ENCODE assay signal across 12 cellular contexts in genomic region chr2:218369374-218369773, GRCh38. TPM values are rescaled to one million over a fixed set of nuclear protein-coding genes. Genes with fewer than 3 reads are reported as not detected.
A peak's percentile ranks its signal among the peaks of the same experiment; 100 is the strongest.
DNase-seq lines count a peak whose midpoint lies in the region; ATAC-seq and TF ChIP-seq lines count a peak whose summit lies in the region.
"Had no signal": no experiment of that assay in that cellular context is flagged by ENCODE, and none has a peak within 500 bp of the region (broad histone marks: within the 10 kb centered on the region; RNA-seq: fewer than 3 reads in every experiment).

No MANE protein-coding gene starts in this region.

- no peak for DNase-seq in heart right ventricle
- no peak for DNase-seq in Right ventricle myocardium inferior (ENCODE audit: missing footprints)
- DNase-seq in mesothelial cell of epicardium (ENCODE audit: low spot score in 2 of 2, unreplicated experiment in 2 of 2), result no peak
- no peak for DNase-seq in uterus
- no peak for DNase-seq in C1 segment of cervical spinal cord (lab: John Stamatoyannopoulos, UW)
- DNase-seq in G401 (ENCODE audit: low spot score), result no peak
- DNase-seq in chondrocyte (ENCODE audit: low spot score), result no peak
- DNase-seq: activated CD4-positive, alpha-beta T cell treated with anti-CD3 and anti-CD28 coated beads for 1 hour; small intestine had no signal

- H3K27ac ChIP-seq in heart right ventricle (peak overlapping the region in 7 of 10 donors; percentile 49 to 99 (median 93)), OCI-LY3 (ENCODE audit: low read length) (no peak overlapping the region), uterus (peak overlapping the region; percentile 88 to 95)
- H3K27ac ChIP-seq: C4-2B had no signal

- TF ChIP-seq CTCF in heart right ventricle (IDR thresholded peaks at IDR 0.05) (no peak), OCI-LY3 (IDR thresholded peaks at IDR 0.05; ENCODE audit: low read depth, low read length) (no peak), mesothelial cell of epicardium (IDR thresholded peaks at IDR 0.05; ENCODE audit: unreplicated experiment) (no peak), uterus (IDR thresholded peaks at IDR 0.05) (no peak), chondrocyte (IDR thresholded peaks at IDR 0.05) (no peak)

- ATAC-seq in heart right ventricle, result no peak
- no peak for ATAC-seq in Right ventricle myocardium inferior

- H3K4me1 ChIP-seq in heart right ventricle (peaks cover 0 to 59% (median 13%) of the 10 kb centered on the region in 9 donors), OCI-LY3 (ENCODE audit: low read length) (peaks cover 34% of the 10 kb centered on the region), uterus (no peaks in the 10 kb centered on the region)

- H3K4me1 Mint-ChIP-seq in mesothelial cell of epicardium, result peaks cover 11% of the 10 kb centered on the region
- H3K4me1 Mint-ChIP-seq in chondrocyte (ENCODE audit: low read depth), result peaks cover 10% of the 10 kb centered on the region

- intact Hi-C loops in heart right ventricle (cut with DNase I) (no loop called here), Right ventricle myocardium inferior (cut with DNase I) (loop anchor here (5.0 kb wide), 2 partner anchors 47 to 77 kb away; partner anchors contain the start of gene TMBIM1), uterus (cut with DNase I; ENCODE audit: low total_unique reads) (no loop called here)

- no peak for TF ChIP-seq POLR2A in uterus (IDR thresholded peaks at IDR 0.05)

- H3K9me3 ChIP-seq in heart right ventricle (peaks cover 0 to 11% (median 7%) of the 10 kb centered on the region in 11 donors), OCI-LY3 (ENCODE audit: insufficient read depth, low read length) (peaks cover 5% of the 10 kb centered on the region; the same call in 1 of the 2 replicates), uterus (peaks cover 0 to 4% of the 10 kb centered on the region in 2 donors)

- in situ Hi-C loops in G401 (cut with HindIII; ENCODE audit: low sequenced_read_pairs), result no loop called here

- H4K20me1 ChIP-seq in OCI-LY3 (ENCODE audit: insufficient read depth, low read length), result no peaks in the 10 kb centered on the region

- H3K79me2 ChIP-seq in OCI-LY3 (ENCODE audit: low read length), result no peaks in the 10 kb centered on the region

- H3K36me3 Mint-ChIP-seq in mesothelial cell of epicardium, result no peaks in the 10 kb centered on the region
- no peaks in the 10 kb centered on the region for H3K36me3 Mint-ChIP-seq in chondrocyte (ENCODE audit: low read depth)

- WGBS in heart right ventricle, 2 donors, result 86 to 100% methylated on average over 1 of the region's 1 CpG

- peak overlapping the region; percentile 78 for H3K4me2 ChIP-seq in OCI-LY3 (ENCODE audit: low read length)

- H3K27me3 Mint-ChIP-seq in mesothelial cell of epicardium (ENCODE audit: low read depth), result no peaks in the 10 kb centered on the region
- H3K27me3 Mint-ChIP-seq in chondrocyte (ENCODE audit: low read depth), result no peaks in the 10 kb centered on the region

- no peaks in the 10 kb centered on the region for H3K27me3 ChIP-seq in heart right ventricle
- H3K27me3 ChIP-seq in OCI-LY3 (ENCODE audit: low read depth, low read length), result no peaks in the 10 kb centered on the region
- H3K27me3 ChIP-seq in uterus, result no peaks in the 10 kb centered on the region

- H3K4me3 Mint-ChIP-seq in mesothelial cell of epicardium, result peak overlapping the region; percentile 61
- no peak overlapping the region for H3K4me3 Mint-ChIP-seq in chondrocyte (ENCODE audit: unreplicated experiment)

- peak overlapping the region; percentile 66; the same call in 1 of the 2 replicates for H3K9ac ChIP-seq in OCI-LY3 (ENCODE audit: low read length)

- no peak overlapping the region for H2AFZ ChIP-seq in OCI-LY3 (ENCODE audit: low read depth, low read length)

- H3K36me3 ChIP-seq in heart right ventricle, result no peaks in the 10 kb centered on the region
- peaks cover 7% of the 10 kb centered on the region for H3K36me3 ChIP-seq in OCI-LY3 (replicated peaks; ENCODE audit: low read depth, low read length)
- H3K36me3 ChIP-seq in uterus, result no peaks in the 10 kb centered on the region

- peak overlapping the region in 1 of 10 donors; percentile 62 for H3K4me3 ChIP-seq in heart right ventricle
- peak overlapping the region; percentile 86; the same call in 1 of the 2 replicates for H3K4me3 ChIP-seq in OCI-LY3 (ENCODE audit: low read length)
- no peak overlapping the region for H3K4me3 ChIP-seq in uterus

- H3K27ac Mint-ChIP-seq in mesothelial cell of epicardium, result no peak overlapping the region
- H3K27ac Mint-ChIP-seq in chondrocyte (ENCODE audit: unreplicated experiment), result no peak overlapping the region

- H3K9me3 Mint-ChIP-seq in mesothelial cell of epicardium (no peaks in the 10 kb centered on the region), chondrocyte (ENCODE audit: low read depth) (no peaks in the 10 kb centered on the region)

RNA-seq across cellular contexts. Expression of gene SLC11A1, which starts 12.7 kb away (rescaled TPM):
- 1 to 10 TPM in 9 of 10 donors, under 1 TPM in 1; 0.64 to 9.1 (median 4.0) TPM for total RNA-seq in heart right ventricle
- polyA plus RNA-seq in heart right ventricle, result 1 to 10 TPM; 4.5 to 8.0 TPM
- total RNA-seq in Right ventricle myocardium inferior, result 5.4 TPM
- total RNA-seq in mesothelial cell of epicardium, result 0.53 to 0.79 TPM (median 0.76 TPM) in 3 replicates
- 10 to 100 TPM in 1 of 4 donors, 1 to 10 TPM in 1, under 1 TPM in 2; 0.26 to 14.0 (median 4.2) TPM for total RNA-seq in uterus
- 0.12 and 0.27 TPM in 2 replicates for total RNA-seq in G401 (2014; rRNA removed; shearing (Covaris generic))
- 0.08 to 0.15 TPM (median 0.10 TPM) in 3 replicates for total RNA-seq in chondrocyte

RNA-seq across cellular contexts. Expression of gene CATIP, which starts 12.7 kb away (rescaled TPM):
- total RNA-seq in heart right ventricle (not detected), Right ventricle myocardium inferior (not detected), mesothelial cell of epicardium (0.16 TPM in 1 of 3 replicates, not detected in the others), uterus (under 1 TPM in 2 of 4 donors, not detected in 2; 0.85 to 0.97 TPM), chondrocyte (not detected in 3 replicates)
- under 1 TPM in 1 of 2 donors, not detected in 1; 0.04 TPM for polyA plus RNA-seq in heart right ventricle
- 0.25 and 2.7 TPM in 2 replicates for total RNA-seq in G401 (2014; rRNA removed; shearing (Covaris generic))
- total RNA-seq: aorta had no signal

RNA-seq across cellular contexts. Expression of gene CTDSP1, which starts 30.3 kb away (rescaled TPM):
- total RNA-seq in heart right ventricle (100 to 1,000 TPM in 2 of 10 donors, 10 to 100 TPM in 8; 77.9 to 118 (median 89.5) TPM), Right ventricle myocardium inferior (101 TPM), mesothelial cell of epicardium (134 to 142 TPM (median 136 TPM) in 3 replicates), uterus (100 to 1,000 TPM in 2 of 4 donors, 10 to 100 TPM in 2; 48.8 to 198 (median 76.8) TPM), chondrocyte (85.0 to 97.8 TPM (median 95.3 TPM) in 3 replicates)
- 10 to 100 TPM; 84.2 to 95.0 TPM for polyA plus RNA-seq in heart right ventricle
- total RNA-seq in G401 (2014; rRNA removed; shearing (Covaris generic)), result 68.2 and 86.5 TPM in 2 replicates

RNA-seq across cellular contexts. Expression of gene VIL1, which starts 49.5 kb away (rescaled TPM):
- not detected for total RNA-seq in heart right ventricle
- polyA plus RNA-seq in heart right ventricle, result under 1 TPM in 1 of 2 donors, not detected in 1; 0.06 TPM
- not detected for total RNA-seq in Right ventricle myocardium inferior
- total RNA-seq in mesothelial cell of epicardium, result 0.29 to 0.64 TPM (median 0.54 TPM) in 3 replicates
- total RNA-seq in uterus, result under 1 TPM in 3 of 4 donors, not detected in 1; 0.28 to 0.59 (median 0.51) TPM
- total RNA-seq in G401 (2014; rRNA removed; shearing (Covaris generic)), result not detected in 2 replicates
- total RNA-seq in chondrocyte, result not detected in 3 replicates
